In genomic region chr1:121021716-121022115, GRCh38 we compare ENCODE assay signal across 7 cellular contexts.
A peak's percentile ranks its signal among the peaks of the same experiment; 100 is the strongest.
DNase-seq lines count a peak whose midpoint lies in the region; ATAC-seq, FAIRE-seq and TF ChIP-seq lines count a peak whose summit lies in the region.
"Not testable (repeated sequence)": the region's sequence is repeated elsewhere in the genome, so short reads cannot be mapped to it uniquely, and the experiment has no call there.

No MANE protein-coding gene starts in this region.

- H3K27ac ChIP-seq in H1 (ENCODE audit: low read depth, low read length); iPS-20b (ENCODE audit: low read length): not testable (repeated sequence)

- not testable (repeated sequence) for TF ChIP-seq EP300 in H1 (IDR thresholded peaks at IDR 0.05; ENCODE audit: borderline replicate concordance in 1 of 2, low read depth in 2 of 2, low read length in 2 of 2)

- not testable (repeated sequence) for FAIRE-seq in H1 (lab: Jason Lieb, UNC)

- H3K4me1 ChIP-seq in H1 (replicated peaks in 1 of 4; ENCODE audit: control insufficient read depth in 3 of 4, insufficient read depth in 4 of 4, low read length in 3 of 4); iPS-20b (ENCODE audit: insufficient read depth, low read length): not testable (repeated sequence)

- not testable (repeated sequence) for H3K56ac ChIP-seq in H1 (replicated peaks; ENCODE audit: insufficient read length, low read depth, low read length)

- not testable (repeated sequence) for TF ChIP-seq CTCF in H1 (IDR thresholded peaks at IDR 0.05; ENCODE audit: control extremely low read depth in 1 of 3, insufficient read depth in 1 of 3, low read depth in 1 of 3, low read length in 3 of 3); mesothelial cell of epicardium (IDR thresholded peaks at IDR 0.05; ENCODE audit: unreplicated experiment)

- H3K36me3 Mint-ChIP-seq in mesothelial cell of epicardium, result not testable (repeated sequence)

- not testable (repeated sequence) for H3K4me1 Mint-ChIP-seq in mesothelial cell of epicardium

- not testable (repeated sequence) for H3K9me3 ChIP-seq in H1 (ENCODE audit: insufficient read depth in 2 of 2, low read depth in 1 of 2, low read length in 1 of 2); iPS-20b (ENCODE audit: insufficient read depth, low read depth, low read length)

- not testable (repeated sequence) for DNase-seq in H7; H1 (ENCODE audit: low read depth in 1 of 2, low spot score in 2 of 2); mesothelial cell of epicardium (ENCODE audit: low spot score in 2 of 2, unreplicated experiment in 2 of 2); sciatic nerve (ENCODE audit: low spot score)
- DNase-seq in NCI-H510A treated with DMSO at 0.1 percent for 48 hours (lab: John Stamatoyannopoulos, UW) (peak; percentile 6), SW480 (ENCODE audit: low spot score) (peak; percentile 11)

- not testable (repeated sequence) for H3K27me3 ChIP-seq in H7 (ENCODE audit: control insufficient read depth, insufficient read depth, low read length); H1 (replicated peaks in 1 of 4; ENCODE audit: control insufficient read depth in 3 of 4, extremely low read depth in 1 of 4, insufficient read depth in 3 of 4, low read length in 3 of 4); iPS-20b (ENCODE audit: insufficient read depth, low read length)

- not testable (repeated sequence) for H4K91ac ChIP-seq in H1 (replicated peaks; ENCODE audit: insufficient read length, low read length)

- CTCF ChIA-PET in H1 (lab: Charles Lee; ENCODE audit: partially characterized antibody), result not testable (repeated sequence)

- not testable (repeated sequence) for H3K18ac ChIP-seq in H1 (ENCODE audit: extremely low read depth, low read length)

- not testable (repeated sequence) for H3K9ac ChIP-seq in H1 (replicated peaks in 1 of 4; ENCODE audit: extremely low read depth in 1 of 4, low read depth in 3 of 4, low read length in 3 of 4); iPS-20b (ENCODE audit: low read depth, low read length)

- peak; percentile 25 for ATAC-seq in sciatic nerve

- POLR2A ChIA-PET in H1 (lab: Charles Lee; ENCODE audit: partially characterized antibody), result not testable (repeated sequence)

- intact Hi-C loops in sciatic nerve (cut with DNase I), result not testable (repeated sequence)

- H2BK20ac ChIP-seq in H1 (ENCODE audit: low read length), result not testable (repeated sequence)

- not testable (repeated sequence) for H3K79me2 ChIP-seq in H1 (ENCODE audit: control insufficient read depth in 1 of 2, insufficient read depth in 2 of 2, low read length in 2 of 2)

- not testable (repeated sequence) for H3K36me3 ChIP-seq in H7 (replicated peaks; ENCODE audit: control insufficient read depth, insufficient read depth, low read length); H1 (ENCODE audit: control insufficient read depth in 2 of 4, insufficient read depth in 4 of 4, low read length in 3 of 4); iPS-20b (ENCODE audit: insufficient read depth, low read depth, low read length)

- H3K27me3 Mint-ChIP-seq in mesothelial cell of epicardium (ENCODE audit: low read depth), result not testable (repeated sequence)

- not testable (repeated sequence) for H3K27ac Mint-ChIP-seq in mesothelial cell of epicardium

- not testable (repeated sequence) for H3K23ac ChIP-seq in H1 (ENCODE audit: insufficient read length)

- H3K14ac ChIP-seq in H1 (ENCODE audit: insufficient read length), result not testable (repeated sequence)

- not testable (repeated sequence) for H2BK5ac ChIP-seq in H1 (ENCODE audit: low read depth, low read length)

- not testable (repeated sequence) for TF ChIP-seq POLR2A in H1 (IDR thresholded peaks at IDR 0.05; ENCODE audit: control extremely low read depth in 1 of 2, low read depth in 2 of 2, low read length in 2 of 2)

- not testable (repeated sequence) for H3K23me2 ChIP-seq in H1 (ENCODE audit: low read depth, low read length)

- H3K4me2 ChIP-seq in H1 (ENCODE audit: insufficient read depth in 1 of 2, low read depth in 2 of 2, low read length in 2 of 2), result peak overlapping the region; percentile 54 to 57; a peak in 3 of 4 replicates

- H2BK120ac ChIP-seq in H1 (replicated peaks; ENCODE audit: low read depth, low read length), result not testable (repeated sequence)

- TF ChIP-seq RAD21 in H1 (IDR thresholded peaks at IDR 0.05 in 1 of 2, conservative IDR thresholded peaks at IDR 0.05 in 1 of 2; ENCODE audit: low read depth in 2 of 2, low read length in 2 of 2), result not testable (repeated sequence)

- H2BK12ac ChIP-seq in H1 (ENCODE audit: low read depth, low read length), result not testable (repeated sequence)

- H3K4me3 Mint-ChIP-seq in mesothelial cell of epicardium, result peak overlapping the region; percentile 45

- not testable (repeated sequence) for H3K9me3 Mint-ChIP-seq in mesothelial cell of epicardium

- not testable (repeated sequence) for H3K79me1 ChIP-seq in H1 (ENCODE audit: low read depth, low read length)

- not testable (repeated sequence) for H4K20me1 ChIP-seq in H1 (replicated peaks in 1 of 2; ENCODE audit: control insufficient read depth in 1 of 2, insufficient read depth in 2 of 2, low read length in 2 of 2)

- not testable (repeated sequence) for H4K8ac ChIP-seq in H1 (ENCODE audit: extremely low read depth, insufficient read depth, low read length)

- 24% methylated on average over 3 of the region's 6 CpGs; no CpG with 5 or more reads in 1 of the 2 experiments for WGBS in H1 (ENCODE audit: extremely low coverage in 1 of 2, insufficient coverage in 1 of 2, insufficient read length in 1 of 2, insufficient replicate concordance in 2 of 2, low coverage in 1 of 2, low lambda C conversion rate in 2 of 2, missing lambda C conversion rate in 1 of 2), 2 experiments

- not testable (repeated sequence) for H2AK5ac ChIP-seq in H1 (ENCODE audit: low read depth, low read length)

- not testable (repeated sequence) for H3K4ac ChIP-seq in H1 (replicated peaks; ENCODE audit: insufficient read length, low read depth, low read length)

- not testable (repeated sequence) for H2AFZ ChIP-seq in H1 (ENCODE audit: low read length)

- not testable (repeated sequence) for H4K5ac ChIP-seq in H1 (ENCODE audit: insufficient read length, low read depth, low read length)

- not testable (repeated sequence) for H2BK15ac ChIP-seq in H1 (ENCODE audit: low read length)

- H3K4me3 ChIP-seq in H7 (ENCODE audit: insufficient read depth, low read depth, low read length), result peak overlapping the region; percentile 33
- H3K4me3 ChIP-seq in H1 (ENCODE audit: extremely low read depth in 1 of 4, insufficient read depth in 2 of 4, low read depth in 3 of 4, low read length in 4 of 4), result peak overlapping the region in 2 of 4 experiments; percentile 52 to 59; a peak in 3 of 8 replicates
- peak overlapping the region; percentile 69; the same call in 1 of the 2 replicates for H3K4me3 ChIP-seq in iPS-20b (ENCODE audit: low read length)
